ENCODE assay signal across 18 cellular contexts in genomic region chr2:586518-587370, GRCh38.
DNase-seq lines count a peak whose midpoint lies in the region; ATAC-seq, FAIRE-seq and TF ChIP-seq lines count a peak whose summit lies in the region.
"Had no signal": no experiment of that assay in that cellular context is flagged by ENCODE, and none has a peak within 500 bp of the region (broad histone marks: within the 10 kb centered on the region; RNA-seq: fewer than 3 reads in every experiment).

No MANE protein-coding gene starts in this region.

- peaks cover 20% of the 10 kb centered on the region for H3K4me1 ChIP-seq in HAP-1
- H3K4me1 ChIP-seq in pancreas: no peaks in the 10 kb centered on the region
- H3K4me1 ChIP-seq in SJCRH30: no peaks in the 10 kb centered on the region
- H3K4me1 ChIP-seq: tibial artery had no signal

- POLR2A ChIA-PET in naive thymus-derived CD8-positive, alpha-beta T cell (lab: Charles Lee): interaction anchor here (1.0 kb wide), 1 partner anchor 14 kb away, joined by 3 read pairs; no protein-coding TSS in a partner anchor

- H3K27ac ChIP-seq in pancreas: peak overlapping the region; percentile 47 to 72 (median 62)
- no peak overlapping the region for H3K27ac ChIP-seq in SJCRH30
- H3K27ac ChIP-seq: tibial artery had no signal

- no peaks in the 10 kb centered on the region for H3K36me3 Mint-ChIP-seq in naive thymus-derived CD8-positive, alpha-beta T cell

- H3K4me3 Mint-ChIP-seq in naive thymus-derived CD8-positive, alpha-beta T cell: no peak overlapping the region
- H3K4me3 Mint-ChIP-seq: activated naive CD8-positive, alpha-beta T cell treated with anti-CD3 and anti-CD28 coated beads, Interleukin-2, amount 50 U/mL, for 24 hours; activated T-cell treated with anti-CD3 and anti-CD28 coated beads, Interleukin-2, amount 50 U/mL, for 4 hours; B cell had no signal

- peaks cover 4 to 17% (median 14%) of the 10 kb centered on the region in 4 donors for H3K4me1 Mint-ChIP-seq in naive thymus-derived CD8-positive, alpha-beta T cell

- WGBS in pancreas, 2 donors: 42 to 44% methylated on average over 16 of the region's 16 CpGs

- no peak for TF ChIP-seq CTCF in pancreas (IDR thresholded peaks at IDR 0.05)

- no peak overlapping the region for H3K4me3 ChIP-seq in HAP-1
- no peak overlapping the region for H3K4me3 ChIP-seq in pancreas
- H3K4me3 ChIP-seq in SJCRH30: no peak overlapping the region
- H3K4me3 ChIP-seq: skin epidermis, tibial artery had no signal

- intact Hi-C loops in pancreas (cut with DNase I): no loop called here

- H3K27me3 Mint-ChIP-seq in naive thymus-derived CD8-positive, alpha-beta T cell: peaks cover 0 to 33% (median 12%) of the 10 kb centered on the region in 5 donors

- FAIRE-seq in pancreas (lab: Jason Lieb, UNC): no peak
- FAIRE-seq: RCC 7860 had no signal

- H3K9me3 Mint-ChIP-seq in naive thymus-derived CD8-positive, alpha-beta T cell: no peaks in the 10 kb centered on the region
- H3K9me3 Mint-ChIP-seq: activated naive CD8-positive, alpha-beta T cell treated with anti-CD3 and anti-CD28 coated beads, Interleukin-2, amount 50 U/mL, for 24 hours; activated T-cell treated with anti-CD3 and anti-CD28 coated beads, Interleukin-2, amount 50 U/mL, for 4 hours had no signal

- peak; percentile 49 to 72 for DNase-seq in HAP-1 (ENCODE audit: low spot score in 2 of 2)
- peak; percentile 20 for DNase-seq in NCI-H748 treated with DMSO at 0.1 percent for 48 hours (lab: John Stamatoyannopoulos, UW)
- DNase-seq in islet precursor cell: peak; percentile 52
- DNase-seq in pancreas: no peak
- DNase-seq in NCI-H82 (lab: John Stamatoyannopoulos, UW): no peak
- no peak for DNase-seq in naive thymus-derived CD8-positive, alpha-beta T cell
- DNase-seq in stimulated activated naive CD8-positive, alpha-beta T cell treated with anti-CD3 and anti-CD28 coated beads, Interleukin-15, Interleukin-2, amounts not matched to agents 100 U/mL and 50 U/mL, for 24 hours: no peak
- DNase-seq in SJCRH30: no peak
- DNase-seq: activated naive CD8-positive, alpha-beta T cell treated with anti-CD3 and anti-CD28 coated beads, Interleukin-2, amount 50 U/mL, for 24 hours; activated T-cell treated with anti-CD3 and anti-CD28 coated beads, Interleukin-2, amount 50 U/mL, for 4 hours; HCEC 1CT; Kasumi-1; NCI-H1436; NCI-H510A treated with DMSO at 0.1 percent for 48 hours; tibial artery had no signal

- in situ Hi-C loops in HAP-1 (cut with MboI; ENCODE audit: low sequenced_read_pairs): no loop called here

- H3K36me3 ChIP-seq in HAP-1 (replicated peaks): no peaks in the 10 kb centered on the region
- H3K36me3 ChIP-seq in pancreas: no peaks in the 10 kb centered on the region
- H3K36me3 ChIP-seq in SJCRH30: no peaks in the 10 kb centered on the region
- H3K36me3 ChIP-seq: tibial artery had no signal

- ATAC-seq in pancreas: peak; percentile 51 to 81 (median 69)
- no peak for ATAC-seq in naive thymus-derived CD8-positive, alpha-beta T cell
- no peak for ATAC-seq in stimulated activated naive CD8-positive, alpha-beta T cell treated with anti-CD3 and anti-CD28 coated beads, Interleukin-15, Interleukin-2, amounts not matched to agents 100 U/mL and 50 U/mL, for 24 hours
- ATAC-seq: activated naive CD8-positive, alpha-beta T cell treated with anti-CD3 and anti-CD28 coated beads, Interleukin-2, amount 50 U/mL, for 24 hours; activated T-cell treated with anti-CD3 and anti-CD28 coated beads, Interleukin-2, amount 50 U/mL, for 4 hours had no signal

- H3K27ac Mint-ChIP-seq in naive thymus-derived CD8-positive, alpha-beta T cell: no peak overlapping the region
- H3K27ac Mint-ChIP-seq: activated naive CD8-positive, alpha-beta T cell treated with anti-CD3 and anti-CD28 coated beads, Interleukin-2, amount 50 U/mL, for 24 hours; B cell had no signal

- H3K9me3 ChIP-seq in HAP-1: no peaks in the 10 kb centered on the region
- H3K9me3 ChIP-seq in pancreas: no peaks in the 10 kb centered on the region
- no peaks in the 10 kb centered on the region for H3K9me3 ChIP-seq in SJCRH30 (replicated peaks)
- H3K9me3 ChIP-seq: tibial artery had no signal

- H3K27me3 ChIP-seq in HAP-1 (ENCODE audit: low read depth): no peaks in the 10 kb centered on the region
- no peaks in the 10 kb centered on the region for H3K27me3 ChIP-seq in pancreas
- peaks cover 32% of the 10 kb centered on the region for H3K27me3 ChIP-seq in SJCRH30

Comparison
In these comparisons a context has a peak if more than half of its experiments do, and no peak if none do; other contexts are left out.
1. DNase-seq: peak in HAP-1 (2 of 2), NCI-H748 treated with DMSO at 0.1 percent for 48 hours (single experiment) and islet precursor cell (single experiment); none in pancreas (0 of 6), NCI-H82 (single experiment), naive thymus-derived CD8-positive, alpha-beta T cell (0 of 10), stimulated activated naive CD8-positive, alpha-beta T cell treated with anti-CD3 and anti-CD28 coated beads, Interleukin-15, Interleukin-2, amounts not matched to agents 100 U/mL and 50 U/mL, for 24 hours (single experiment) and SJCRH30 (0 of 2).
2. ATAC-seq: peak in pancreas (4 of 4); none in naive thymus-derived CD8-positive, alpha-beta T cell (0 of 2) and stimulated activated naive CD8-positive, alpha-beta T cell treated with anti-CD3 and anti-CD28 coated beads, Interleukin-15, Interleukin-2, amounts not matched to agents 100 U/mL and 50 U/mL, for 24 hours (single experiment).